ENCODE assay signal across 1 cellular context in the genomic region with DNA sequence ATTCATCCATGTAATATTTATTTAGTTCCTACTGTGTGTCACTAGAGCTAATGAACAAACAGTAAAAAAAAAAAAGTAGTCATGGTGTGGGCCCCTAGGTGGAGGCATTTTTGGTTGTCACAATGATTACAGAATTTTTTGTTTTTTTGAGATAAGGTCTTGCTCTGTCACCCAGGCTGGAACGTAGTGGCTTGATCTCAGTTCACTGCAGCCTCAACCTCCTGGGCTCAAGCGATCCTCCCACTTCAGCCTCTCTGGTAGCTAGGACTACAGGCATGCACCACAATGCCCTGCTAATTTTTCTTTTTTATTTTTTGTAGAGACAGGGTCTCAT.
TF ChIP-seq lines count a peak whose summit lies in the region.

No MANE protein-coding gene starts in this region.

TF ChIP-seq in K562, 482 proteins besides CTCF, POLR2A, EP300 and RAD21 (continued from another document):
- TF ChIP-seq, protein P1, sequence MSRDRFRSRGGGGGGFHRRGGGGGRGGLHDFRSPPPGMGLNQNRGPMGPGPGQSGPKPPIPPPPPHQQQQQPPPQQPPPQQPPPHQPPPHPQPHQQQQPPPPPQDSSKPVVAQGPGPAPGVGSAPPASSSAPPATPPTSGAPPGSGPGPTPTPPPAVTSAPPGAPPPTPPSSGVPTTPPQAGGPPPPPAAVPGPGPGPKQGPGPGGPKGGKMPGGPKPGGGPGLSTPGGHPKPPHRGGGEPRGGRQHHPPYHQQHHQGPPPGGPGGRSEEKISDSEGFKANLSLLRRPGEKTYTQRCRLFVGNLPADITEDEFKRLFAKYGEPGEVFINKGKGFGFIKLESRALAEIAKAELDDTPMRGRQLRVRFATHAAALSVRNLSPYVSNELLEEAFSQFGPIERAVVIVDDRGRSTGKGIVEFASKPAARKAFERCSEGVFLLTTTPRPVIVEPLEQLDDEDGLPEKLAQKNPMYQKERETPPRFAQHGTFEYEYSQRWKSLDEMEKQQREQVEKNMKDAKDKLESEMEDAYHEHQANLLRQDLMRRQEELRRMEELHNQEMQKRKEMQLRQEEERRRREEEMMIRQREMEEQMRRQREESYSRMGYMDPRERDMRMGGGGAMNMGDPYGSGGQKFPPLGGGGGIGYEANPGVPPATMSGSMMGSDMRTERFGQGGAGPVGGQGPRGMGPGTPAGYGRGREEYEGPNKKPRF (IDR thresholded peaks at IDR 0.05; ENCODE audit: low read depth, low read length), result no peak
- TF ChIP-seq BMI1 (IDR thresholded peaks at IDR 0.05; ENCODE audit: low read length), result no peak
- TF ChIP-seq NFE2 (IDR thresholded peaks at IDR 0.05; ENCODE audit: low read depth), result peak; percentile 74
- no peak for TF ChIP-seq NELFE (IDR thresholded peaks at IDR 0.05; ENCODE audit: insufficient read depth, insufficient read length)
- TF ChIP-seq, protein P2, sequence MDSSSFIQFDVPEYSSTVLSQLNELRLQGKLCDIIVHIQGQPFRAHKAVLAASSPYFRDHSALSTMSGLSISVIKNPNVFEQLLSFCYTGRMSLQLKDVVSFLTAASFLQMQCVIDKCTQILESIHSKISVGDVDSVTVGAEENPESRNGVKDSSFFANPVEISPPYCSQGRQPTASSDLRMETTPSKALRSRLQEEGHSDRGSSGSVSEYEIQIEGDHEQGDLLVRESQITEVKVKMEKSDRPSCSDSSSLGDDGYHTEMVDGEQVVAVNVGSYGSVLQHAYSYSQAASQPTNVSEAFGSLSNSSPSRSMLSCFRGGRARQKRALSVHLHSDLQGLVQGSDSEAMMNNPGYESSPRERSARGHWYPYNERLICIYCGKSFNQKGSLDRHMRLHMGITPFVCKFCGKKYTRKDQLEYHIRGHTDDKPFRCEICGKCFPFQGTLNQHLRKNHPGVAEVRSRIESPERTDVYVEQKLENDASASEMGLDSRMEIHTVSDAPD (CRISPR knock-in tag; IDR thresholded peaks at IDR 0.05), result no peak
- TF ChIP-seq ZNF583 (CRISPR knock-in tag; IDR thresholded peaks at IDR 0.05), result no peak
- TF ChIP-seq POLR2H (tag; IDR thresholded peaks at IDR 0.05; ENCODE audit: low read depth), result no peak
- no peak for TF ChIP-seq ZNF75A (CRISPR knock-in tag; IDR thresholded peaks at IDR 0.05)
- peak; percentile 14; the same call in 1 of the 2 replicates for TF ChIP-seq CBFA2T3 (IDR thresholded peaks at IDR 0.05)
- TF ChIP-seq ZFPM2 (CRISPR knock-in tag; IDR thresholded peaks at IDR 0.05), result no peak
- no peak for TF ChIP-seq FOXJ2 (tag; IDR thresholded peaks at IDR 0.05)
- peak; percentile 44; the same call in 1 of the 2 replicates for TF ChIP-seq SMARCE1 (IDR thresholded peaks at IDR 0.05)
- TF ChIP-seq ZNF384 (IDR thresholded peaks at IDR 0.05; ENCODE audit: low read depth, low read length), result peak; percentile 74
- no peak for TF ChIP-seq SMARCA5 (IDR thresholded peaks at IDR 0.05)
- no peak for TF ChIP-seq NR2C2 (CRISPR knock-in tag; IDR thresholded peaks at IDR 0.05)
- no peak for TF ChIP-seq NR2C2 (tag; IDR thresholded peaks at IDR 0.05)
- TF ChIP-seq C11orf30 (IDR thresholded peaks at IDR 0.05; ENCODE audit: low read depth), result peak; percentile 21; the same call in 1 of the 2 replicates
- TF ChIP-seq HDAC2 (IDR thresholded peaks at IDR 0.05), result no peak
- peak; percentile 74 for TF ChIP-seq DPF2 (IDR thresholded peaks at IDR 0.05)
- TF ChIP-seq, protein P3, sequence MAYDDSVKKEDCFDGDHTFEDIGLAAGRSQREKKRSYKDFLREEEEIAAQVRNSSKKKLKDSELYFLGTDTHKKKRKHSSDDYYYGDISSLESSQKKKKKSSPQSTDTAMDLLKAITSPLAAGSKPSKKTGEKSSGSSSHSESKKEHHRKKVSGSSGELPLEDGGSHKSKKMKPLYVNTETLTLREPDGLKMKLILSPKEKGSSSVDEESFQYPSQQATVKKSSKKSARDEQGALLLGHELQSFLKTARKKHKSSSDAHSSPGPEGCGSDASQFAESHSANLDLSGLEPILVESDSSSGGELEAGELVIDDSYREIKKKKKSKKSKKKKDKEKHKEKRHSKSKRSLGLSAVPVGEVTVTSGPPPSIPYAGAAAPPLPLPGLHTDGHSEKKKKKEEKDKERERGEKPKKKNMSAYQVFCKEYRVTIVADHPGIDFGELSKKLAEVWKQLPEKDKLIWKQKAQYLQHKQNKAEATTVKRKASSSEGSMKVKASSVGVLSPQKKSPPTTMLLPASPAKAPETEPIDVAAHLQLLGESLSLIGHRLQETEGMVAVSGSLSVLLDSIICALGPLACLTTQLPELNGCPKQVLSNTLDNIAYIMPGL (CRISPR knock-in tag; IDR thresholded peaks at IDR 0.05), result no peak
- peak; percentile 34; the same call in 1 of the 2 replicates for TF ChIP-seq ARID1B (IDR thresholded peaks at IDR 0.05)
- no peak for TF ChIP-seq RNF2 (IDR thresholded peaks at IDR 0.05)
- no peak for TF ChIP-seq SAFB2 (IDR thresholded peaks at IDR 0.05; ENCODE audit: borderline replicate concordance, low read depth, low read length, severe bottlenecking)
- no peak for TF ChIP-seq ADNP (tag; IDR thresholded peaks at IDR 0.05)
- no peak for TF ChIP-seq ELF2 (CRISPR knock-in tag; IDR thresholded peaks at IDR 0.05)
- TF ChIP-seq, protein P4, sequence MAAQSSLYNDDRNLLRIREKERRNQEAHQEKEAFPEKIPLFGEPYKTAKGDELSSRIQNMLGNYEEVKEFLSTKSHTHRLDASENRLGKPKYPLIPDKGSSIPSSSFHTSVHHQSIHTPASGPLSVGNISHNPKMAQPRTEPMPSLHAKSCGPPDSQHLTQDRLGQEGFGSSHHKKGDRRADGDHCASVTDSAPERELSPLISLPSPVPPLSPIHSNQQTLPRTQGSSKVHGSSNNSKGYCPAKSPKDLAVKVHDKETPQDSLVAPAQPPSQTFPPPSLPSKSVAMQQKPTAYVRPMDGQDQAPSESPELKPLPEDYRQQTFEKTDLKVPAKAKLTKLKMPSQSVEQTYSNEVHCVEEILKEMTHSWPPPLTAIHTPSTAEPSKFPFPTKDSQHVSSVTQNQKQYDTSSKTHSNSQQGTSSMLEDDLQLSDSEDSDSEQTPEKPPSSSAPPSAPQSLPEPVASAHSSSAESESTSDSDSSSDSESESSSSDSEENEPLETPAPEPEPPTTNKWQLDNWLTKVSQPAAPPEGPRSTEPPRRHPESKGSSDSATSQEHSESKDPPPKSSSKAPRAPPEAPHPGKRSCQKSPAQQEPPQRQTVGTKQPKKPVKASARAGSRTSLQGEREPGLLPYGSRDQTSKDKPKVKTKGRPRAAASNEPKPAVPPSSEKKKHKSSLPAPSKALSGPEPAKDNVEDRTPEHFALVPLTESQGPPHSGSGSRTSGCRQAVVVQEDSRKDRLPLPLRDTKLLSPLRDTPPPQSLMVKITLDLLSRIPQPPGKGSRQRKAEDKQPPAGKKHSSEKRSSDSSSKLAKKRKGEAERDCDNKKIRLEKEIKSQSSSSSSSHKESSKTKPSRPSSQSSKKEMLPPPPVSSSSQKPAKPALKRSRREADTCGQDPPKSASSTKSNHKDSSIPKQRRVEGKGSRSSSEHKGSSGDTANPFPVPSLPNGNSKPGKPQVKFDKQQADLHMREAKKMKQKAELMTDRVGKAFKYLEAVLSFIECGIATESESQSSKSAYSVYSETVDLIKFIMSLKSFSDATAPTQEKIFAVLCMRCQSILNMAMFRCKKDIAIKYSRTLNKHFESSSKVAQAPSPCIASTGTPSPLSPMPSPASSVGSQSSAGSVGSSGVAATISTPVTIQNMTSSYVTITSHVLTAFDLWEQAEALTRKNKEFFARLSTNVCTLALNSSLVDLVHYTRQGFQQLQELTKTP (IDR thresholded peaks at IDR 0.05; ENCODE audit: low read depth in 1 of 2, partially characterized antibody in 2 of 2), result no peak
